Comparison of ENCODE assay signal across 9 cellular contexts in genomic region chr20:58506999-58507398, GRCh38. TPM values are rescaled to one million over a fixed set of nuclear protein-coding genes. Genes with fewer than 3 reads are reported as not detected.
DNase-seq lines count a peak whose midpoint lies in the region; TF ChIP-seq lines count a peak whose summit lies in the region.
"Not testable (repeated sequence)": the region's sequence is repeated elsewhere in the genome, so short reads cannot be mapped to it uniquely, and the experiment has no call there.
"Had no signal": no experiment of that assay in that cellular context is flagged by ENCODE, and none has a peak within 500 bp of the region (broad histone marks: within the 10 kb centered on the region; RNA-seq: fewer than 3 reads in every experiment).

No MANE protein-coding gene starts in this region.

- H3K23ac ChIP-seq in H9 (ENCODE audit: insufficient read length, low read depth, low read length) = not testable (repeated sequence)

- not testable (repeated sequence) for H3K27me3 ChIP-seq in H9 (ENCODE audit: insufficient read depth, low read length); esophagus muscularis mucosa

- not testable (repeated sequence) for H3K27ac Mint-ChIP-seq in H9

- not testable (repeated sequence) for H3K4me1 ChIP-seq in H9 (ENCODE audit: insufficient read depth, low read length); esophagus muscularis mucosa

- H3K9me3 ChIP-seq in H9 (ENCODE audit: control insufficient read depth, low read depth, low read length) = peaks cover 19% of the 10 kb centered on the region
- peaks cover 0 to 37% (median 15%) of the 10 kb centered on the region in 4 donors for H3K9me3 ChIP-seq in esophagus muscularis mucosa

- TF ChIP-seq POLR2A in esophagus muscularis mucosa (IDR thresholded peaks at IDR 0.05; ENCODE audit: low read depth) = not testable (repeated sequence)

- not testable (repeated sequence) for H3K56ac ChIP-seq in H9 (ENCODE audit: insufficient read length, low read depth, low read length)

- not testable (repeated sequence) for H2BK120ac ChIP-seq in H9 (ENCODE audit: low read depth, low read length, poor library complexity, severe bottlenecking)

- not testable (repeated sequence) for H4K91ac ChIP-seq in H9 (ENCODE audit: insufficient read length, low read depth, low read length)

- not testable (repeated sequence) for H2BK15ac ChIP-seq in H9 (ENCODE audit: low read depth, low read length)

- H3K4me1 Mint-ChIP-seq in H9 = not testable (repeated sequence)

- H3K4me2 ChIP-seq in H9 (ENCODE audit: insufficient read depth, insufficient read length, low read length) = not testable (repeated sequence)

- H3T11ph ChIP-seq in H9 (ENCODE audit: low read length) = not testable (repeated sequence)

- not testable (repeated sequence) for H3K27ac ChIP-seq in H9 (ENCODE audit: insufficient read length, low read depth, low read length); esophagus muscularis mucosa (replicated peaks in 1 of 4)

- DNase-seq in H9 (peak; percentile 0), NCI-H2171 treated with DMSO at 0.1 percent for 48 hours (lab: John Stamatoyannopoulos, UW) (peak; percentile 72), esophagus muscularis mucosa (ENCODE audit: extremely low spot score) (peak; percentile 74), mucosa of gallbladder (ENCODE audit: low spot score) (peak; percentile 2)

- H4K20me1 ChIP-seq in H9 (ENCODE audit: control insufficient read depth, insufficient read depth, insufficient read length) = not testable (repeated sequence)

- no CpG with 5 or more reads among the region's 3 CpGs for WGBS in H9 (ENCODE audit: extremely low coverage, insufficient read length, low lambda C conversion rate)
- 81% methylated on average over 3 of the region's 3 CpGs for WGBS in esophagus muscularis mucosa

- not testable (repeated sequence) for H3K79me2 ChIP-seq in H9 (ENCODE audit: insufficient read depth, low read length)

- H2BK5ac ChIP-seq in H9 (ENCODE audit: insufficient read length, low read length) = not testable (repeated sequence)

- H2BK12ac ChIP-seq in H9 (ENCODE audit: insufficient read length, low read depth, low read length) = not testable (repeated sequence)

- H2AFZ ChIP-seq in H9 (ENCODE audit: low read length) = not testable (repeated sequence)

- H4K8ac ChIP-seq in H9 (replicated peaks; ENCODE audit: insufficient read length, low read depth, low read length) = not testable (repeated sequence)

- not testable (repeated sequence) for H4K5ac ChIP-seq in H9 (ENCODE audit: insufficient read length, low read depth, low read length)

- not testable (repeated sequence) for TF ChIP-seq EP300 in esophagus muscularis mucosa (IDR thresholded peaks at IDR 0.05)

- not testable (repeated sequence) for H3K18ac ChIP-seq in H9 (ENCODE audit: insufficient read length, low read depth, low read length)

- not testable (repeated sequence) for H3K79me1 ChIP-seq in H9 (ENCODE audit: insufficient read depth, low read depth, low read length, poor library complexity, severe bottlenecking)

- H3K23me2 ChIP-seq in H9 (ENCODE audit: insufficient read length, low read depth, low read length, poor library complexity, severe bottlenecking) = not testable (repeated sequence)

- TF ChIP-seq CTCF in H9 (conservative IDR thresholded peaks at IDR 0.05); esophagus muscularis mucosa (IDR thresholded peaks at IDR 0.05): not testable (repeated sequence)

- intact Hi-C loops in esophagus muscularis mucosa (cut with DNase I) = not testable (repeated sequence)

- H3K9ac ChIP-seq in H9 (ENCODE audit: extremely low read depth, insufficient read length, low read length) = not testable (repeated sequence)

- H3K36me3 ChIP-seq in esophagus muscularis mucosa = not testable (repeated sequence)

- not testable (repeated sequence) for H3K4ac ChIP-seq in H9 (ENCODE audit: low read depth, low read length)

- H3K4me3 Mint-ChIP-seq in H9 = not testable (repeated sequence)

- not testable (repeated sequence) for H3K4me3 ChIP-seq in esophagus muscularis mucosa

- peaks cover 30% of the 10 kb centered on the region for H3K27me3 Mint-ChIP-seq in H9 (ENCODE audit: low read depth)

- peaks cover 4 to 34% (median 11%) of the 10 kb centered on the region in 3 experiments for H3K36me3 Mint-ChIP-seq in H9 (ENCODE audit: insufficient read depth in 1 of 3, low read depth in 3 of 3)

- not testable (repeated sequence) for H3K14ac ChIP-seq in H9 (ENCODE audit: insufficient read depth, low read length)

- H2BK20ac ChIP-seq in H9 (ENCODE audit: low read depth, low read length, poor library complexity, severe bottlenecking) = not testable (repeated sequence)

- peaks cover 5 to 30% of the 10 kb centered on the region in 2 experiments for H3K9me3 Mint-ChIP-seq in H9

- not testable (repeated sequence) for H2AK5ac ChIP-seq in H9 (ENCODE audit: insufficient read length, low read length)

RNA-seq across cellular contexts. Expression of gene APCDD1L, which starts 8.2 kb away (rescaled TPM):
- total RNA-seq in H9 (2021) = 0.68 and 1.1 TPM in 2 replicates
- total RNA-seq in esophagus muscularis mucosa = 1 to 10 TPM in 2 of 4 donors, under 1 TPM in 2; 0.33 to 1.7 (median 1.1) TPM
- 1.1 TPM for total RNA-seq in mucosa of gallbladder
- total RNA-seq: A673; Calu3; CD4-positive, alpha-beta memory T cell; CD4-positive, CD25-positive, alpha-beta regulatory T cell; CD8-positive, alpha-beta memory T cell had no signal

Comparison
In these comparisons a context has a peak if more than half of its experiments do, and no peak if none do; other contexts are left out.
1. DNase-seq: peak in every context shown above with its lines; median percentile 74 in esophagus muscularis mucosa; 72 in NCI-H2171 treated with DMSO at 0.1 percent for 48 hours; 2 in mucosa of gallbladder; 0 in H9.